Comparison of ENCODE assay signal across 22 cellular contexts in genomic region chr10:49655099-49655498, GRCh38. TPM values are rescaled to one million over a fixed set of nuclear protein-coding genes. Genes with fewer than 3 reads are reported as not detected.
DNase-seq lines count a peak whose midpoint lies in the region; ATAC-seq and TF ChIP-seq lines count a peak whose summit lies in the region.
"Had no signal": no experiment of that assay in that cellular context is flagged by ENCODE, and none has a peak within 500 bp of the region (broad histone marks: within the 10 kb centered on the region; RNA-seq: fewer than 3 reads in every experiment).

No MANE protein-coding gene starts in this region.

- H3K27ac ChIP-seq in IMR-90 (ENCODE audit: insufficient read depth, low read length) (no peak overlapping the region), coronary artery (no peak overlapping the region), lower lobe of right lung (no peak overlapping the region)
- no peak overlapping the region for H3K27ac ChIP-seq in CD4-positive, alpha-beta T cell (ENCODE audit: low read depth, low read length)
- H3K27ac ChIP-seq: KMS-11, SJSA1 had no signal

- no peak overlapping the region for H3K27ac Mint-ChIP-seq in type B pancreatic cell
- no peak overlapping the region for H3K27ac Mint-ChIP-seq in CD4-positive, alpha-beta T cell
- H3K27ac Mint-ChIP-seq: CD8-positive, alpha-beta T cell had no signal

- no peaks in the 10 kb centered on the region for H3K4me1 Mint-ChIP-seq in type B pancreatic cell (ENCODE audit: unreplicated experiment)
- H3K4me1 Mint-ChIP-seq in CD4-positive, alpha-beta T cell (ENCODE audit: low read depth) = no peaks in the 10 kb centered on the region

- no peaks in the 10 kb centered on the region for H3K9me1 ChIP-seq in IMR-90 (ENCODE audit: insufficient read depth, low read length)

- H3K9ac ChIP-seq in IMR-90 (ENCODE audit: low read depth, low read length) = no peak overlapping the region
- H3K9ac ChIP-seq: KMS-11 had no signal

- POLR2A ChIA-PET in IMR-90 (lab: Charles Lee; ENCODE audit: unreplicated experiment) = no interaction called here
- POLR2A ChIA-PET in CD4-positive, alpha-beta T cell (lab: Charles Lee) = no interaction called here

- TF ChIP-seq RAD21 in IMR-90 (IDR thresholded peaks at IDR 0.05; ENCODE audit: low read length) = no peak

- H4K20me1 ChIP-seq in IMR-90 (ENCODE audit: insufficient read depth, low read length) = no peaks in the 10 kb centered on the region

- TF ChIP-seq CTCF in IMR-90 (conservative IDR thresholded peaks at IDR 0.05; ENCODE audit: low read depth, low read length) (no peak), coronary artery (IDR thresholded peaks at IDR 0.05) (no peak), type B pancreatic cell (conservative IDR thresholded peaks at IDR 0.05) (no peak), lower lobe of right lung (IDR thresholded peaks at IDR 0.05) (no peak)
- TF ChIP-seq CTCF in CD4-positive, alpha-beta T cell (IDR thresholded peaks at IDR 0.05) = no peak

- peaks cover 29% of the 10 kb centered on the region for H3K27me3 Mint-ChIP-seq in type B pancreatic cell
- H3K27me3 Mint-ChIP-seq in CD4-positive, alpha-beta T cell = peaks cover 20% of the 10 kb centered on the region

- intact Hi-C loops in IMR-90 (cut with micrococcal nuclease) = no loop called here
- intact Hi-C loops in CD4-positive, alpha-beta T cell (cut with DNase I, micrococcal nuclease) = no loop called here
- intact Hi-C loops in lower lobe of right lung (cut with DNase I) = no loop called here

- no peaks in the 10 kb centered on the region for H3K4me1 ChIP-seq in IMR-90 (ENCODE audit: control insufficient read depth, insufficient read depth, low read length)
- H3K4me1 ChIP-seq in lower lobe of right lung = no peaks in the 10 kb centered on the region
- H3K4me1 ChIP-seq: SJSA1 had no signal

- H3K23ac ChIP-seq in IMR-90 (ENCODE audit: low read depth, low read length) = no peak overlapping the region

- H2AFZ ChIP-seq in IMR-90 (replicated peaks; ENCODE audit: low read length, poor library complexity) = peak overlapping the region; percentile 48

- H3K18ac ChIP-seq in IMR-90 (ENCODE audit: low read depth, low read length) = no peak overlapping the region

- H2AK5ac ChIP-seq in IMR-90 (ENCODE audit: low read depth, low read length) = no peak overlapping the region

- dilution Hi-C loops in IMR-90 (cut with HindIII; ENCODE audit: low sequenced_read_pairs, unreplicated experiment) = no loop called here

- no peak overlapping the region for H3K56ac ChIP-seq in IMR-90 (ENCODE audit: extremely low read depth, insufficient read depth, low read length)

- H3K4me2 ChIP-seq in IMR-90 (ENCODE audit: low read depth, low read length) = no peak overlapping the region
- H3K4me2 ChIP-seq: KMS-11 had no signal

- no peak overlapping the region for H4K91ac ChIP-seq in IMR-90 (ENCODE audit: insufficient read depth, low read depth, low read length)

- ATAC-seq in IMR-90 (ENCODE audit: low read depth) (no peak), lower lobe of right lung (no peak)
- ATAC-seq in CD4-positive, alpha-beta T cell (ENCODE audit: poor library complexity) = no peak
- ATAC-seq: CD8-positive, alpha-beta T cell; HCT116; Right ventricle myocardium inferior had no signal

- H2BK5ac ChIP-seq in IMR-90 (ENCODE audit: low read depth, low read length, poor library complexity, severe bottlenecking) = no peak overlapping the region

- H3K27me3 ChIP-seq in IMR-90 (ENCODE audit: control insufficient read depth, insufficient read depth, low read length) (peaks cover 7% of the 10 kb centered on the region), lower lobe of right lung (ENCODE audit: low read depth) (peaks cover 7% of the 10 kb centered on the region)
- peaks cover 4% of the 10 kb centered on the region for H3K27me3 ChIP-seq in CD4-positive, alpha-beta T cell (ENCODE audit: control insufficient read depth, insufficient read depth, low read length)

- H3K4me3 ChIP-seq in IMR-90 (ENCODE audit: insufficient read depth, low read depth, low read length) (no peak overlapping the region), coronary artery (no peak overlapping the region), lower lobe of right lung (no peak overlapping the region)
- H3K4me3 ChIP-seq: SJSA1 had no signal

- H3K36me3 ChIP-seq in IMR-90 (ENCODE audit: control insufficient read depth, insufficient read depth, low read length) (no peaks in the 10 kb centered on the region), lower lobe of right lung (no peaks in the 10 kb centered on the region)
- H3K36me3 ChIP-seq: SJSA1 had no signal

- in situ Hi-C loops in IMR-90 (cut with MboI; ENCODE audit: low sequenced_read_pairs) = no loop called here

- peaks cover 8% of the 10 kb centered on the region for H3K9me3 Mint-ChIP-seq in type B pancreatic cell
- peaks cover 13% of the 10 kb centered on the region for H3K9me3 Mint-ChIP-seq in CD4-positive, alpha-beta T cell

- no peak overlapping the region for H2BK20ac ChIP-seq in IMR-90 (ENCODE audit: low read depth, low read length)

- TF ChIP-seq POLR2A in IMR-90 (IDR thresholded peaks at IDR 0.05; ENCODE audit: low read depth, low read length) = no peak

- H3K4ac ChIP-seq in IMR-90 (ENCODE audit: low read depth, low read length) = no peak overlapping the region

- no peaks in the 10 kb centered on the region for H3K36me3 Mint-ChIP-seq in type B pancreatic cell
- no peaks in the 10 kb centered on the region for H3K36me3 Mint-ChIP-seq in CD4-positive, alpha-beta T cell (ENCODE audit: low read depth)
- H3K36me3 Mint-ChIP-seq: CD8-positive, alpha-beta T cell had no signal

- H2BK15ac ChIP-seq in IMR-90 (ENCODE audit: low read depth, low read length) = no peak overlapping the region

- CTCF ChIA-PET in IMR-90 (lab: Yijun Ruan, JAX) = no interaction called here
- CTCF ChIA-PET in CD4-positive, alpha-beta T cell (lab: Charles Lee) = no interaction called here

- H4K8ac ChIP-seq in IMR-90 (ENCODE audit: low read depth in 2 of 2, low read length in 2 of 2) = no peak overlapping the region

- no peak overlapping the region for H3K14ac ChIP-seq in IMR-90 (replicated peaks; ENCODE audit: low read depth, low read length)

- H3K9me3 ChIP-seq in IMR-90 (ENCODE audit: control insufficient read depth, insufficient read depth, low read length) (no peaks in the 10 kb centered on the region), lower lobe of right lung (peaks cover 3% of the 10 kb centered on the region)
- peaks cover 5% of the 10 kb centered on the region for H3K9me3 ChIP-seq in CD4-positive, alpha-beta T cell (ENCODE audit: control insufficient read depth, low read length)
- H3K9me3 ChIP-seq: SJSA1 had no signal

- 87% methylated on average over 9 of the region's 18 CpGs; no CpG with 5 or more reads in 1 of the 2 experiments for WGBS in IMR-90 (ENCODE audit: extremely low coverage in 2 of 2, insufficient read length in 1 of 2), 2 experiments

- no peak overlapping the region for H4K5ac ChIP-seq in IMR-90 (ENCODE audit: low read depth, low read length)

- BruUV-seq in IMR-90 (replicated peaks; lab: Mats Ljungman, UMichigan) = no TSS peak

- no peak overlapping the region for H2AK9ac ChIP-seq in IMR-90 (replicated peaks; ENCODE audit: low read depth, low read length, poor library complexity)

- no peaks in the 10 kb centered on the region for H3K79me1 ChIP-seq in IMR-90 (ENCODE audit: low read depth in 1 of 2, low read length in 2 of 2)

- H3K4me3 Mint-ChIP-seq in type B pancreatic cell = no peak overlapping the region
- no peak overlapping the region for H3K4me3 Mint-ChIP-seq in CD4-positive, alpha-beta T cell
- H3K4me3 Mint-ChIP-seq: CD8-positive, alpha-beta T cell had no signal

- no peak overlapping the region for H2BK120ac ChIP-seq in IMR-90 (ENCODE audit: low read depth, low read length)

- DNase-seq in IMR-90 (no peak), coronary artery (ENCODE audit: low spot score) (peak; percentile 67), islet precursor cell (peak; percentile 32), type B pancreatic cell (ENCODE audit: extremely low spot score, unreplicated experiment) (peak; percentile 55), lower lobe of right lung (no peak)
- no peak for DNase-seq in effector CD4-positive, alpha-beta T cell
- DNase-seq in CD4-positive, alpha-beta T cell = no peak
- DNase-seq: Calu3, GOT3, NCI-H1694 treated with DMSO at 0.1 percent for 48 hours, NCI-H2081 treated with DMSO at 0.1 percent for 48 hours, NCI-H446, NCI-H526, OCI-M1 had no signal

TF ChIP-seq in IMR-90, 13 proteins besides CTCF, POLR2A, EP300 and RAD21 (continues in another document):
- no peak for TF ChIP-seq MAZ (IDR thresholded peaks at IDR 0.05; ENCODE audit: borderline replicate concordance, low read depth, low read length)
- no peak for TF ChIP-seq RCOR1 (IDR thresholded peaks at IDR 0.05; ENCODE audit: insufficient replicate concordance, low read length)
- TF ChIP-seq CHD1 (IDR thresholded peaks at IDR 0.05; ENCODE audit: low read depth, low read length) = no peak
- TF ChIP-seq MAFK (IDR thresholded peaks at IDR 0.05; ENCODE audit: low read depth, low read length) = no peak
- TF ChIP-seq USF2 (IDR thresholded peaks at IDR 0.05; ENCODE audit: low read depth, low read length) = no peak

RNA-seq across cellular contexts. Expression of gene C10orf53, which starts 24.4 kb away (rescaled TPM):
- not detected in 2 replicates for total RNA-seq in IMR-90 (2012; rRNA removed)
- not detected in 2 replicates for polyA plus RNA-seq in IMR-90 (2012; rRNA removed)
- not detected in 2 replicates for polyA plus RNA-seq in IMR-90 (2012; cell fraction: cytosol; rRNA removed)
- polyA plus RNA-seq in IMR-90 (2012; cell fraction: nucleus; rRNA removed; ENCODE audit: low replicate concordance) = not detected in 2 replicates
- total RNA-seq in type B pancreatic cell (ENCODE audit: low replicate concordance) = not detected in 2 replicates
- not detected for total RNA-seq in CD4-positive, alpha-beta T cell
- total RNA-seq in lower lobe of right lung = not detected
- total RNA-seq: Calu3; CD8-positive, alpha-beta T cell; Daoy; HT1080; Right ventricle myocardium inferior; SJSA1 had no signal
- polyA plus RNA-seq: BJ had no signal

RNA-seq across cellular contexts. Expression of gene CHAT, which starts 41.3 kb away (rescaled TPM):
- total RNA-seq in IMR-90 (2012; rRNA removed) = not detected in 2 replicates
- polyA plus RNA-seq in IMR-90 (2012; rRNA removed) = not detected in 2 replicates
- not detected in 2 replicates for polyA plus RNA-seq in IMR-90 (2012; cell fraction: cytosol; rRNA removed)
- not detected in 2 replicates for polyA plus RNA-seq in IMR-90 (2012; cell fraction: nucleus; rRNA removed; ENCODE audit: low replicate concordance)
- total RNA-seq in type B pancreatic cell (ENCODE audit: low replicate concordance) = 0.34 and 0.62 TPM in 2 replicates
- not detected for total RNA-seq in CD4-positive, alpha-beta T cell
- total RNA-seq in lower lobe of right lung = not detected
- total RNA-seq: Calu3; CD8-positive, alpha-beta T cell; Daoy; HT1080; Right ventricle myocardium inferior; SJSA1 had no signal
- polyA plus RNA-seq: BJ had no signal

RNA-seq across cellular contexts. Expression of gene SLC18A3, which starts 45.0 kb away (rescaled TPM):
- total RNA-seq in IMR-90 (2012; rRNA removed) (not detected in 2 replicates), type B pancreatic cell (ENCODE audit: low replicate concordance) (1.6 and 6.2 TPM in 2 replicates), lower lobe of right lung (not detected)
- polyA plus RNA-seq in IMR-90 (2012; rRNA removed) = not detected in 2 replicates
- not detected in 2 replicates for polyA plus RNA-seq in IMR-90 (2012; cell fraction: cytosol; rRNA removed)
- not detected in 2 replicates for polyA plus RNA-seq in IMR-90 (2012; cell fraction: nucleus; rRNA removed; ENCODE audit: low replicate concordance)
- not detected for total RNA-seq in CD4-positive, alpha-beta T cell
- total RNA-seq: Calu3; CD8-positive, alpha-beta T cell; Daoy; HT1080; Right ventricle myocardium inferior; SJSA1 had no signal
- polyA plus RNA-seq: BJ had no signal

Comparison
In these comparisons a context has a peak if more than half of its experiments do, and no peak if none do; other contexts are left out.
1. DNase-seq: peak in coronary artery (single experiment), islet precursor cell (single experiment) and type B pancreatic cell (single experiment); none in IMR-90 (single experiment), effector CD4-positive, alpha-beta T cell (single experiment), CD4-positive, alpha-beta T cell (0 of 10) and lower lobe of right lung (single experiment).